In genomic region chr7:121448429-121448828, GRCh38 we compare ENCODE assay signal across 24 cellular contexts.
"Had no signal": no experiment of that assay in that cellular context is flagged by ENCODE, and none has a peak within 500 bp of the region (broad histone marks: within the 10 kb centered on the region; RNA-seq: fewer than 3 reads in every experiment).

No MANE protein-coding gene starts in this region.

- H3K27me3 ChIP-seq: cardiac muscle cell, spleen, tibial nerve had no signal

- H3K27ac ChIP-seq: cardiac muscle cell had no signal

- DNase-seq: activated B cell treated with CpG ODN at 0.5 μM for 24 hours; activated CD4-positive, alpha-beta memory T cell treated with anti-CD3 and anti-CD28 coated beads for 36 hours; activated CD4-positive, alpha-beta T cell treated with anti-CD3 and anti-CD28 coated beads for 36 hours; activated effector memory CD4-positive, alpha-beta T cell treated with Interleukin-2 at 50 U/mL for 16 hours; activated naive CD4-positive, alpha-beta T cell treated with anti-CD3 and anti-CD28 coated beads for 36 hours; activated naive CD8-positive, alpha-beta T cell treated with anti-CD3 and anti-CD28 coated beads, Interleukin-2, amount 10 ng/mL, durations not matched to agents 7 days and 5 days; activated T-cell treated with anti-CD3 and anti-CD28 coated beads, Interleukin-2, amount 50 U/mL, for 72 hours; amygdala; cortex of kidney; foreskin melanocyte; hippocampal formation; mesendoderm; naive B cell; occipital lobe; spleen; stimulated activated CD4-positive, alpha-beta T cell treated with anti-CD3 and anti-CD28 coated beads, Interleukin-4, amount 100 ng/mL, for 1 hour; T1000 had no signal

- H3K4me1 Mint-ChIP-seq: activated CD4-positive, alpha-beta T cell treated with anti-CD3 and anti-CD28 coated beads for 36 hours; activated naive CD8-positive, alpha-beta T cell treated with anti-CD3 and anti-CD28 coated beads, Interleukin-2, amount 10 ng/mL, durations not matched to agents 7 days and 5 days had no signal

- FAIRE-seq: endometrium, urothelium cell line had no signal

- H3K9me3 ChIP-seq: spleen, tibial nerve had no signal

- H3K36me3 Mint-ChIP-seq: activated CD4-positive, alpha-beta memory T cell treated with anti-CD3 and anti-CD28 coated beads for 36 hours; activated naive CD8-positive, alpha-beta T cell treated with anti-CD3 and anti-CD28 coated beads, Interleukin-2, amount 10 ng/mL, durations not matched to agents 7 days and 5 days; naive B cell had no signal

- H3K4me3 ChIP-seq: cardiac muscle cell, spleen, tibial nerve had no signal

- H3K27me3 Mint-ChIP-seq: activated B cell treated with CpG ODN at 0.5 μM for 24 hours; activated CD4-positive, alpha-beta memory T cell treated with anti-CD3 and anti-CD28 coated beads for 36 hours; activated CD4-positive, alpha-beta T cell treated with anti-CD3 and anti-CD28 coated beads for 36 hours; activated naive CD8-positive, alpha-beta T cell treated with anti-CD3 and anti-CD28 coated beads, Interleukin-2, amount 10 ng/mL, durations not matched to agents 7 days and 5 days; naive B cell; stimulated activated naive CD8-positive, alpha-beta T cell treated with anti-CD3 and anti-CD28 coated beads, Interleukin-15, Interleukin-2, amounts not matched to agents 100 ng/mL and 50 ng/mL, for 24 hours had no signal

- H3K9me3 Mint-ChIP-seq: activated CD4-positive, alpha-beta memory T cell treated with anti-CD3 and anti-CD28 coated beads for 36 hours; activated naive CD4-positive, alpha-beta T cell treated with anti-CD3 and anti-CD28 coated beads for 36 hours; activated naive CD8-positive, alpha-beta T cell treated with anti-CD3 and anti-CD28 coated beads, Interleukin-2, amount 10 ng/mL, durations not matched to agents 7 days and 5 days; activated T-cell treated with anti-CD3 and anti-CD28 coated beads, Interleukin-2, amount 50 U/mL, for 72 hours had no signal

- H3K4me3 Mint-ChIP-seq: activated B cell treated with CpG ODN at 0.5 μM for 24 hours; activated CD4-positive, alpha-beta memory T cell treated with anti-CD3 and anti-CD28 coated beads for 36 hours; activated CD4-positive, alpha-beta T cell treated with anti-CD3 and anti-CD28 coated beads for 36 hours; activated naive CD4-positive, alpha-beta T cell treated with anti-CD3 and anti-CD28 coated beads for 36 hours; activated naive CD8-positive, alpha-beta T cell treated with anti-CD3 and anti-CD28 coated beads, Interleukin-2, amount 10 ng/mL, durations not matched to agents 7 days and 5 days; activated T-cell treated with anti-CD3 and anti-CD28 coated beads, Interleukin-2, amount 50 U/mL, for 72 hours; naive B cell; stimulated activated naive CD8-positive, alpha-beta T cell treated with anti-CD3 and anti-CD28 coated beads, Interleukin-15, Interleukin-2, amounts not matched to agents 100 ng/mL and 50 ng/mL, for 24 hours; T-helper 1 cell treated with Interleukin-12 subunit alpha and Interleukin-12 subunit beta and Interleukin-4 antibody, amounts not matched to agents 30 μg/mL and 1 μg/mL, for 36 hours had no signal

- H3K27ac Mint-ChIP-seq: activated B cell treated with CpG ODN at 0.5 μM for 24 hours; activated CD4-positive, alpha-beta memory T cell treated with anti-CD3 and anti-CD28 coated beads for 36 hours; activated CD4-positive, alpha-beta T cell treated with anti-CD3 and anti-CD28 coated beads for 36 hours; activated naive CD4-positive, alpha-beta T cell treated with anti-CD3 and anti-CD28 coated beads for 36 hours; activated naive CD8-positive, alpha-beta T cell treated with anti-CD3 and anti-CD28 coated beads, Interleukin-2, amount 10 ng/mL, durations not matched to agents 7 days and 5 days; activated T-cell treated with anti-CD3 and anti-CD28 coated beads, Interleukin-2, amount 50 U/mL, for 72 hours; stimulated activated naive CD8-positive, alpha-beta T cell treated with anti-CD3 and anti-CD28 coated beads, Interleukin-15, Interleukin-2, amounts not matched to agents 100 ng/mL and 50 ng/mL, for 24 hours; T-helper 1 cell treated with Interleukin-12 subunit alpha and Interleukin-12 subunit beta and Interleukin-4 antibody, amounts not matched to agents 30 μg/mL and 1 μg/mL, for 36 hours had no signal

- ATAC-seq: activated CD4-positive, alpha-beta T cell treated with anti-CD3 and anti-CD28 coated beads for 36 hours; activated T-cell treated with anti-CD3 and anti-CD28 coated beads, Interleukin-2, amount 50 U/mL, for 72 hours; sciatic nerve had no signal

- H3K36me3 ChIP-seq: cardiac muscle cell, spleen, tibial nerve had no signal
